In the genomic region with DNA sequence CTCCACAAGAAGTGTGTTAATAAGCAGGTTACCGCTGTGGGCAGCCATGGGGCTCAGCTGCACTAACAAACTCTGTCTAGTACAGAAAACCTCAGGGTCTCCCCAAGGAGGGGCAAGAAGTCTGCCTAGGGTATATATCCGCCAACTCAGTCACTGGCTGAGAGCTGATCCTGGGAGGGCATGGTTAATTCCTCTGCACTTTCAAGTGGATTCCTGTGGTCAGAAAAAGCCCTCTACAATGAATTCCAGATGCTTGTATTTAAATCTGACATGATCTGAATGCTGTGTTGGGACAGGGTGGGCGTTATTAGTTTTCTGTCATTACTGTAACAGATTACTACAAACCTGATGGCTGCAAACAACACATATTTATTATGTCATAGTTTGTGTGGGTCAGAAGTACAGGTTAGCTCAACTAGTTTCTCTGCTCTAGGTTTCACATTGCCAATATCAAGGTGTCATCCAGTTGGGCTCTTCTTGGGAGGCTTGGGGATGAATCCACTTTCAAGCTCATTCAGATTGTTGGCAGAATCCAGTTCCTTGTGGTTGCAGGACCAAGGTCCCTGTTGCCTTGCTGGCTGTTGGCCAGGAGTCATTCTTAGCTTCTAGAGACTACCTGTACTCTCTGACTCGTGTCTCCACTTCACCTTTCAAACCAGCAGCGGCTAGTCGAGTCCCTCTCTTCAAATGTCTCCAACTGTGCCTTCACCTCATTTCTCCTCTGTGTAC, we compare ENCODE assay signal across 17 cellular contexts. TPM values are rescaled to one million over a fixed set of nuclear protein-coding genes. Genes with fewer than 3 reads are reported as not detected.
DNase-seq lines count a peak whose midpoint lies in the region; ATAC-seq and TF ChIP-seq lines count a peak whose summit lies in the region.
"Had no signal": no experiment of that assay in that cellular context is flagged by ENCODE, and none has a peak within 500 bp of the region (broad histone marks: within the 10 kb centered on the region; RNA-seq: fewer than 3 reads in every experiment).

No MANE protein-coding gene starts in this region.

- no peak overlapping the region for H3K23ac ChIP-seq in mesenchymal stem cell (ENCODE audit: low read length in 2 of 2)

- H2BK12ac ChIP-seq in mesenchymal stem cell (ENCODE audit: low read length in 2 of 2) = no peak overlapping the region

- H3K14ac ChIP-seq in mesenchymal stem cell (ENCODE audit: low read length in 2 of 2) = no peak overlapping the region

- no peaks in the 10 kb centered on the region for H3K4me1 ChIP-seq in mesenchymal stem cell (ENCODE audit: control insufficient read depth, insufficient read depth, low read depth, low read length)
- H3K4me1 ChIP-seq: BE2C had no signal

- H3K27me3 ChIP-seq in brain microvascular endothelial cell (replicated peaks) (no peaks in the 10 kb centered on the region), mesenchymal stem cell (ENCODE audit: control insufficient read depth in 1 of 2, insufficient read depth in 1 of 2, low read length in 2 of 2) (peaks cover 0 to 52% of the 10 kb centered on the region in 2 experiments)
- H3K27me3 ChIP-seq: neutrophil had no signal

- H3K4ac ChIP-seq in mesenchymal stem cell (ENCODE audit: low read depth in 1 of 2, low read length in 2 of 2) = no peak overlapping the region

- H4K91ac ChIP-seq in mesenchymal stem cell (ENCODE audit: low read length) = no peak overlapping the region

- H2BK15ac ChIP-seq in mesenchymal stem cell (ENCODE audit: low read depth, poor library complexity, severe bottlenecking) = no peak overlapping the region

- no peak overlapping the region for H3K9ac ChIP-seq in mesenchymal stem cell (ENCODE audit: low read length)

- no peaks in the 10 kb centered on the region for H3K79me1 ChIP-seq in mesenchymal stem cell (replicated peaks; ENCODE audit: low read length, poor library complexity, severe bottlenecking)

- in situ Hi-C loops in brain microvascular endothelial cell (cut with HindIII; ENCODE audit: low pct_ligation_motif_present, low sequenced_read_pairs) = no loop called here

- H2AFZ ChIP-seq in mesenchymal stem cell (ENCODE audit: low read depth, low read length) = no peak overlapping the region

- WGBS in mesenchymal stem cell = 77% methylated on average over 5 of the region's 6 CpGs

- H2BK5ac ChIP-seq in mesenchymal stem cell (ENCODE audit: low read depth, low read length, poor library complexity, severe bottlenecking) = no peak overlapping the region

- H4K8ac ChIP-seq in mesenchymal stem cell (ENCODE audit: low read length) = no peak overlapping the region

- H2BK120ac ChIP-seq in mesenchymal stem cell (ENCODE audit: low read depth, low read length) = no peak overlapping the region

- no peak overlapping the region for H3K4me3 ChIP-seq in brain microvascular endothelial cell (ENCODE audit: low read depth, low read length)
- H3K4me3 ChIP-seq in mesenchymal stem cell (ENCODE audit: insufficient read depth in 1 of 2, low read depth in 1 of 2, low read length in 2 of 2) = no peak overlapping the region
- H3K4me3 ChIP-seq: dorsolateral prefrontal cortex had no signal

- ATAC-seq in HG02970 (IDR thresholded peaks at IDR 0.05; ENCODE audit: low FRiP score, unreplicated experiment) = no peak
- ATAC-seq: left ventricle myocardium superior had no signal

- H3K18ac ChIP-seq in mesenchymal stem cell (ENCODE audit: low read depth in 1 of 2, low read length in 2 of 2) = no peak overlapping the region

- H3K9me3 ChIP-seq in mesenchymal stem cell (ENCODE audit: control insufficient read depth, low read length) = no peaks in the 10 kb centered on the region
- H3K9me3 ChIP-seq: BE2C, neutrophil had no signal

- TF ChIP-seq CTCF in brain microvascular endothelial cell (IDR thresholded peaks at IDR 0.05; ENCODE audit: low read depth, low read length, missing control alignments) = no peak

- H3K27ac ChIP-seq in brain microvascular endothelial cell (no peak overlapping the region), mesenchymal stem cell (ENCODE audit: low read length, poor library complexity, severe bottlenecking) (no peak overlapping the region)
- H3K27ac ChIP-seq: dorsolateral prefrontal cortex, HL-60, neutrophil had no signal

- H3K4me2 ChIP-seq in mesenchymal stem cell (ENCODE audit: low read length, poor library complexity, severe bottlenecking) = no peak overlapping the region

- no peak overlapping the region for H2AK5ac ChIP-seq in mesenchymal stem cell (ENCODE audit: low read length, severe bottlenecking)

- H3K36me3 ChIP-seq in brain microvascular endothelial cell (replicated peaks) (no peaks in the 10 kb centered on the region), mesenchymal stem cell (ENCODE audit: control insufficient read depth in 1 of 2, insufficient read depth in 2 of 2, low read depth in 1 of 2, low read length in 2 of 2) (no peaks in the 10 kb centered on the region)
- H3K36me3 ChIP-seq: BE2C, neutrophil had no signal

- DNase-seq in AG08395 (ENCODE audit: low spot score) = peak; percentile 70
- DNase-seq in HS-5 (ENCODE audit: low read depth) = peak; percentile 49
- peak; percentile 63 for DNase-seq in brain microvascular endothelial cell
- DNase-seq in mesenchymal stem cell = peak; percentile 7
- no peak for DNase-seq in NCI-H82 (lab: John Stamatoyannopoulos, UW)
- no peak for DNase-seq in NOMO-1 treated with dmso at 0.1 percent for 144 hours (lab: John Stamatoyannopoulos, UW; ENCODE audit: unreplicated experiment)
- no peak for DNase-seq in activated gamma-delta T cell treated with Interleukin-2 at 50 U/mL for 16 hours
- DNase-seq: activated CD8-positive, alpha-beta memory T cell treated with anti-CD3 and anti-CD28 coated beads, Interleukin-2, amount 50 U/mL, for 4 hours; activated naive CD8-positive, alpha-beta T cell treated with anti-CD3 and anti-CD28 coated beads, Interleukin-2, amount 10 ng/mL, durations not matched to agents 7 days and 5 days; BE2C; dorsolateral prefrontal cortex; left ventricle myocardium superior; NCI-H510A; SHP77 had no signal

RNA-seq across cellular contexts. Expression of gene SELE, which starts 8.0 kb away (rescaled TPM):
- polyA plus RNA-seq in mesenchymal stem cell (2013, experiment 1 of 2) = not detected
- not detected for polyA plus RNA-seq in mesenchymal stem cell (2013, experiment 2 of 2)

RNA-seq across cellular contexts. Expression of gene SELL, which starts 30.4 kb away (rescaled TPM):
- 0.94 TPM for polyA plus RNA-seq in mesenchymal stem cell (2013, experiment 1 of 2)
- polyA plus RNA-seq in mesenchymal stem cell (2013, experiment 2 of 2) = 0.99 TPM

RNA-seq across cellular contexts. Expression of gene METTL18, which starts 52.9 kb away (rescaled TPM):
- 3.0 TPM for polyA plus RNA-seq in mesenchymal stem cell (2013, experiment 1 of 2)
- 3.0 TPM for polyA plus RNA-seq in mesenchymal stem cell (2013, experiment 2 of 2)

Comparison
In these comparisons a context has a peak if more than half of its experiments do, and no peak if none do; other contexts are left out.
1. DNase-seq: peak in AG08395 (single experiment), HS-5 (single experiment), brain microvascular endothelial cell (single experiment) and mesenchymal stem cell (single experiment); none in NCI-H82 (single experiment), NOMO-1 treated with dmso at 0.1 percent for 144 hours (single experiment) and activated gamma-delta T cell treated with Interleukin-2 at 50 U/mL for 16 hours (single experiment).